13 cellular contexts compared by ENCODE assay signal in the genomic region with DNA sequence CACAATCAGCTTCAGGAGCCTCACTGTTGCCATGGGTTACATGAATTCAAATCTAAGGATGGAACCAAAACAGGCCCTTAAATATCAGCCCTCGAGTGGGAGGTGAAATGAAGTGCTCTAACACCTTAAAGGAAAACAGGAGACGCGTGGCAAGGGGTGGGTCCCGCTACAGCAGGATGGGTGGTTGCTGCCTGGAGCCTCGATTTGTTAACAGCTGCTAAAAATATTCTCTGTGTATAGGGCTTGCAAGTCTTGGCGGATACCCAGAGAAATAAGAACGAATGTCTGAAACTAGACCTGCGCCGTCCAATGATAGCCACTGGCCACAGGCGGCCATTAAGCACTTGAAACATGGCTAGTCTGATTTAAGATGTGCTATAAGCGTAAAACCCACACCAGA.
"Had no signal": no experiment of that assay in that cellular context is flagged by ENCODE, and none has a peak within 500 bp of the region (broad histone marks: within the 10 kb centered on the region; RNA-seq: fewer than 3 reads in every experiment).

No MANE protein-coding gene starts in this region.

- H3K4me3 Mint-ChIP-seq: activated T-cell treated with anti-CD3 and anti-CD28 coated beads, Interleukin-2, amount 50 U/mL, for 4 hours; memory B cell; natural killer cell had no signal

- H3K9me3 Mint-ChIP-seq: activated naive CD4-positive, alpha-beta T cell treated with anti-CD3 and anti-CD28 coated beads, Interleukin-2, amount 50 U/mL, for 72 hours; activated T-cell treated with anti-CD3 and anti-CD28 coated beads, Interleukin-2, amount 50 U/mL, for 4 hours; natural killer cell had no signal

- ATAC-seq: activated naive CD4-positive, alpha-beta T cell treated with anti-CD3 and anti-CD28 coated beads, Interleukin-2, amount 50 U/mL, for 72 hours; activated T-cell treated with anti-CD3 and anti-CD28 coated beads, Interleukin-2, amount 50 U/mL, for 4 hours; natural killer cell; pancreas had no signal

- DNase-seq: activated CD4-positive, alpha-beta T cell treated with anti-CD3 and anti-CD28 coated beads, Interleukin-2, amount 50 U/mL, for 4 hours; activated effector memory CD4-positive, alpha-beta T cell treated with anti-CD3 and anti-CD28 coated beads, Interleukin-2, amount 50 U/mL, for 16 hours; activated T-cell treated with anti-CD3 and anti-CD28 coated beads, Interleukin-2, amount 50 U/mL, for 4 hours; amniotic stem cell; natural killer cell; pancreas; retina; stimulated activated CD4-positive, alpha-beta T cell treated with anti-CD3 and anti-CD28 coated beads, Interleukin-15, amount 100 ng/mL, for 24 hours; stimulated activated CD4-positive, alpha-beta T cell treated with anti-CD3 and anti-CD28 coated beads, Interleukin-4, amount 100 ng/mL, for 24 hours; stomach had no signal

- H3K4me1 Mint-ChIP-seq: natural killer cell had no signal

- H3K27ac ChIP-seq: esophagus muscularis mucosa, pancreas, stomach had no signal

- H3K27ac Mint-ChIP-seq: activated naive CD4-positive, alpha-beta T cell treated with anti-CD3 and anti-CD28 coated beads, Interleukin-2, amount 50 U/mL, for 72 hours; memory B cell; natural killer cell had no signal

- H3K36me3 Mint-ChIP-seq: activated naive CD4-positive, alpha-beta T cell treated with anti-CD3 and anti-CD28 coated beads, Interleukin-2, amount 50 U/mL, for 72 hours; memory B cell; natural killer cell had no signal
